ENCODE assay signal across 8 cellular contexts in the genomic region with DNA sequence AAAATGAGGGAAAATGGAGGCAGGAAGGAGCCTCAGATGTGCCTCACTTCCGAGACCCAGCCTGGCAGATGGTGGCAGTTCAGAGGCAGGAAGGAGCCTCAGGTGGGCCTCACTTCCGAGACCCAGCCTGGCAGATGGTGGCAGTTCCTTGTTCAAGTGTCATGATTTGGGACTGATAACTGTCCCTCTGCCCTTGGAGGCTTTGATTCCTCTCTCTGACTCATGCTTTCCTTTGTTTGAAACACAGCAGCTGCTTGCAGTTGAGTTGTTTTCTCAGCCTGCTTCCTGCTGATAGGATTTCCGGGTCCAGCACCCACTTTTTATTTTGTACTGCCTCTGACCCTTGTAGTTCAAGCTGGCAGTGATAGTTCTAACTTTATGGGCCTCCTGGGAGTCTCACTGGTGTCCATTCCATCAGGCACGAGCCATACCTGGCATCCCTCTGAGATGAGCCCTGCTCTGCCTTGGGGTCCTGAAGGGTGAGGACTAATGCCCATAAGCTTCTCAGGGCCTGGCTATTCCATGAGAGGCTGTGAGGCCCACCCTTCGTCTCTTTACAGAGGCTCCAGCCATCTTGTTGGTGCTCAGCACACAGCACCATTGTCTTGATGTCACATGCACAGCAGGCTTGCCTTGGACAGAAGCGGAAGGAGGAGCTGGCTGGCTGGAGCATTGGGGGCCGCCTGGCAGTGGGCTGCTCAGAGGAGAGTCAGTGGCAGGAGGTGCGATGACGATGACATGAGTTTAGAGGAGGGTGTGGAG. TPM values are rescaled to one million over a fixed set of nuclear protein-coding genes. Genes with fewer than 3 reads are reported as not detected.
DNase-seq lines count a peak whose midpoint lies in the region; ATAC-seq lines count a peak whose summit lies in the region.

No MANE protein-coding gene starts in this region.

- H3K4me1 ChIP-seq in SJSA1 (replicated peaks), result peaks cover 44% of the 10 kb centered on the region

- H3K27me3 ChIP-seq in SJSA1 (replicated peaks), result no peaks in the 10 kb centered on the region

- DNase-seq in NOMO-1 treated with DMSO at 0.1 percent for 48 hours (lab: John Stamatoyannopoulos, UW; ENCODE audit: unreplicated experiment) (peak; percentile 15), NOMO-1 treated with dmso at 0.1 percent for 144 hours (lab: John Stamatoyannopoulos, UW; ENCODE audit: unreplicated experiment) (no peak), SJSA1 (ENCODE audit: low read depth in 1 of 2, low spot score in 2 of 2) (peak in 1 of 2 experiments; percentile 38), cardiac septum (ENCODE audit: low spot score) (peak; percentile 61), sciatic nerve (ENCODE audit: low spot score) (peak; percentile 44)
- DNase-seq in stimulated activated CD4-positive, alpha-beta T cell treated with anti-CD3 and anti-CD28 coated beads, Interleukin-15, amount 100 ng/mL, for 24 hours, result no peak

- no peaks in the 10 kb centered on the region for H3K9me3 ChIP-seq in SJSA1 (replicated peaks)

- no peak for ATAC-seq in sciatic nerve
- no peak for ATAC-seq in GM19452 (IDR thresholded peaks at IDR 0.05; ENCODE audit: unreplicated experiment)
- ATAC-seq in GM19455 (IDR thresholded peaks at IDR 0.05; ENCODE audit: unreplicated experiment), result no peak

- intact Hi-C loops in cardiac septum (cut with DNase I) (no loop called here), sciatic nerve (cut with DNase I) (no loop called here)

- peak overlapping the region; percentile 71 for H3K27ac ChIP-seq in SJSA1

- H3K4me3 ChIP-seq in SJSA1, result no peak overlapping the region

- H3K36me3 ChIP-seq in SJSA1, result no peaks in the 10 kb centered on the region

RNA-seq across cellular contexts. Expression of gene RGS12, which starts 13.0 kb away (rescaled TPM):
- 48.5 and 79.6 TPM in 2 replicates for total RNA-seq in SJSA1 (2014; rRNA removed; shearing (Covaris generic))
- total RNA-seq in cardiac septum, result 19.1 TPM
- total RNA-seq in sciatic nerve, result 40.7 TPM

RNA-seq across cellular contexts. Expression of gene MSANTD1, which starts 56.8 kb away (rescaled TPM):
- total RNA-seq in SJSA1 (2014; rRNA removed; shearing (Covaris generic)), result 0.21 TPM in 1 of 2 replicates, not detected in the other
- 1.1 TPM for total RNA-seq in cardiac septum
- total RNA-seq in sciatic nerve, result 1.8 TPM

Comparison
In these comparisons a context has a peak if more than half of its experiments do, and no peak if none do; other contexts are left out.
1. DNase-seq: peak in NOMO-1 treated with DMSO at 0.1 percent for 48 hours (single experiment), cardiac septum (single experiment) and sciatic nerve (single experiment); none in NOMO-1 treated with dmso at 0.1 percent for 144 hours (single experiment) and stimulated activated CD4-positive, alpha-beta T cell treated with anti-CD3 and anti-CD28 coated beads, Interleukin-15, amount 100 ng/mL, for 24 hours (single experiment).